Comparison of ENCODE assay signal across 23 cellular contexts in genomic region chr2:65092791-65093190, GRCh38. TPM values are rescaled to one million over a fixed set of nuclear protein-coding genes. Genes with fewer than 3 reads are reported as not detected.
DNase-seq lines count a peak whose midpoint lies in the region; ATAC-seq, FAIRE-seq and TF ChIP-seq lines count a peak whose summit lies in the region.
"Had no signal": no experiment of that assay in that cellular context is flagged by ENCODE, and none has a peak within 500 bp of the region (broad histone marks: within the 10 kb centered on the region; RNA-seq: fewer than 3 reads in every experiment).

No MANE protein-coding gene starts in this region.

- WGBS in small intestine, 3 donors = 88 to 96% (median 88%) methylated on average over 4 of the region's 4 CpGs

- H3K36me3 ChIP-seq in small intestine (ENCODE audit: control insufficient read depth in 2 of 2, insufficient read depth in 2 of 2, low read length in 2 of 2) = peaks cover 15 to 19% of the 10 kb centered on the region in 2 donors

- CTCF ChIA-PET in activated naive CD4-positive, alpha-beta T cell treated with anti-CD3 and anti-CD28 coated beads for 36 hours (lab: Charles Lee) = interaction anchor here (0.6 to 1.1 kb wide), 3 partner anchors 10 to 1031 kb away, joined by 3 to 15 read pairs (median 4); no protein-coding TSS in a partner anchor

- no peak for DNase-seq in activated naive CD4-positive, alpha-beta T cell treated with anti-CD3 and anti-CD28 coated beads for 36 hours
- DNase-seq in activated naive CD4-positive, alpha-beta T cell (lab: John Stamatoyannopoulos, UW) = no peak
- DNase-seq in NCI-H82 treated with DMSO at 0.1 percent for 48 hours (lab: John Stamatoyannopoulos, UW; ENCODE audit: unreplicated experiment) (peak; percentile 54), epithelial cell of proximal tubule (ENCODE audit: low read depth) (peak; percentile 27), occipital lobe (lab: John Stamatoyannopoulos, UW) (no peak), left cardiac atrium (no peak), small intestine (no peak)
- DNase-seq in stimulated activated naive B cell treated with anti-CD40 and anti-IgM and Interleukin-4, amounts not matched to agents 10 μg/mL and 1 μg/mL and 100 μg/mL, for 72 hours = no peak
- DNase-seq: activated CD4-positive, alpha-beta T cell treated with anti-CD3 and anti-CD28 coated beads for 48 hours; activated naive CD4-positive, alpha-beta T cell treated with anti-CD3 and anti-CD28 coated beads, Interleukin-2, amount 50 U/mL, for 16 hours; DMS153; effector CD8-positive, alpha-beta T cell; GDM1; GM23248; midbrain; MM.1S; NCI-H69; Right ventricle myocardium superior; SW 1271; testis had no signal

- no peak overlapping the region for H3K4me3 ChIP-seq in epithelial cell of proximal tubule (ENCODE audit: low read depth, low read length)
- no peak overlapping the region for H3K4me3 ChIP-seq in small intestine (ENCODE audit: low read depth in 1 of 2, low read length in 2 of 2)
- H3K4me3 ChIP-seq: GM23248, testis had no signal

- H3K4me1 ChIP-seq in small intestine (ENCODE audit: control insufficient read depth in 2 of 2, insufficient read depth in 1 of 2, low read depth in 1 of 2, low read length in 1 of 2) = no peaks in the 10 kb centered on the region
- H3K4me1 ChIP-seq: BLaER1 had no signal

- no peak for TF ChIP-seq CTCF in epithelial cell of proximal tubule (conservative IDR thresholded peaks at IDR 0.05; ENCODE audit: low read depth, low read length)

- no peak overlapping the region for H3K27ac ChIP-seq in small intestine (ENCODE audit: low read depth in 1 of 2, low read length in 1 of 2)
- H3K27ac ChIP-seq: BLaER1, GM23248, testis had no signal

- ATAC-seq in stimulated activated naive B cell treated with anti-CD40 and anti-IgM and Interleukin-4, amounts not matched to agents 10 μg/mL and 1 μg/mL and 100 μg/mL, for 72 hours (replicated peaks) = peak in 1 of 2 donors; percentile 25
- ATAC-seq in left cardiac atrium = no peak

- intact Hi-C loops in activated naive CD4-positive, alpha-beta T cell treated with anti-CD3 and anti-CD28 coated beads for 36 hours (cut with micrococcal nuclease) = no loop called here
- intact Hi-C loops in left cardiac atrium (cut with DNase I) = loop anchor here in 1 of 2 donors (5.0 kb wide), 1 partner anchor 35 kb away; no protein-coding TSS in a partner anchor

- H3K9me3 ChIP-seq in small intestine (ENCODE audit: control insufficient read depth, low read depth) = no peaks in the 10 kb centered on the region
- H3K9me3 ChIP-seq: testis had no signal

- H3K27me3 Mint-ChIP-seq in activated naive CD4-positive, alpha-beta T cell treated with anti-CD3 and anti-CD28 coated beads for 36 hours (ENCODE audit: low read depth) = no peaks in the 10 kb centered on the region
- no peaks in the 10 kb centered on the region for H3K27me3 Mint-ChIP-seq in stimulated activated naive B cell treated with anti-CD40 and anti-IgM and Interleukin-4, amounts not matched to agents 10 μg/mL and 1 μg/mL and 100 μg/mL, for 72 hours
- H3K27me3 Mint-ChIP-seq: IgD-negative memory B cell had no signal

- H3K27me3 ChIP-seq in small intestine (ENCODE audit: control insufficient read depth in 2 of 2, insufficient read depth in 2 of 2, low read length in 2 of 2) = no peaks in the 10 kb centered on the region
- H3K27me3 ChIP-seq: BLaER1, testis had no signal

- H3K4me1 Mint-ChIP-seq in activated naive CD4-positive, alpha-beta T cell treated with anti-CD3 and anti-CD28 coated beads for 36 hours (ENCODE audit: low read depth) = peaks cover 7% of the 10 kb centered on the region
- H3K4me1 Mint-ChIP-seq in stimulated activated naive B cell treated with anti-CD40 and anti-IgM and Interleukin-4, amounts not matched to agents 10 μg/mL and 1 μg/mL and 100 μg/mL, for 72 hours = peaks cover 0 to 4% of the 10 kb centered on the region in 2 donors

- H3K27ac Mint-ChIP-seq in activated naive CD4-positive, alpha-beta T cell treated with anti-CD3 and anti-CD28 coated beads for 36 hours = peak overlapping the region; percentile 57
- peak overlapping the region; percentile 0 for H3K27ac Mint-ChIP-seq in stimulated activated naive B cell treated with anti-CD40 and anti-IgM and Interleukin-4, amounts not matched to agents 10 μg/mL and 1 μg/mL and 100 μg/mL, for 72 hours

- no peak for FAIRE-seq in small intestine (lab: Jason Lieb, UNC)
- FAIRE-seq: TTC549 had no signal

- H3K9me3 Mint-ChIP-seq in activated naive CD4-positive, alpha-beta T cell treated with anti-CD3 and anti-CD28 coated beads for 36 hours = no peaks in the 10 kb centered on the region
- H3K9me3 Mint-ChIP-seq in stimulated activated naive B cell treated with anti-CD40 and anti-IgM and Interleukin-4, amounts not matched to agents 10 μg/mL and 1 μg/mL and 100 μg/mL, for 72 hours = peaks cover 6 to 7% of the 10 kb centered on the region in 2 donors

- no peak overlapping the region for H3K4me3 Mint-ChIP-seq in activated naive CD4-positive, alpha-beta T cell treated with anti-CD3 and anti-CD28 coated beads for 36 hours
- H3K4me3 Mint-ChIP-seq in stimulated activated naive B cell treated with anti-CD40 and anti-IgM and Interleukin-4, amounts not matched to agents 10 μg/mL and 1 μg/mL and 100 μg/mL, for 72 hours = no peak overlapping the region
- H3K4me3 Mint-ChIP-seq: IgD-negative memory B cell had no signal

- peaks cover 27% of the 10 kb centered on the region for H3K36me3 Mint-ChIP-seq in activated naive CD4-positive, alpha-beta T cell treated with anti-CD3 and anti-CD28 coated beads for 36 hours (ENCODE audit: low read depth)
- peaks cover 50 to 58% of the 10 kb centered on the region in 2 donors for H3K36me3 Mint-ChIP-seq in stimulated activated naive B cell treated with anti-CD40 and anti-IgM and Interleukin-4, amounts not matched to agents 10 μg/mL and 1 μg/mL and 100 μg/mL, for 72 hours

RNA-seq across cellular contexts. Expression of gene CEP68, which starts 36.6 kb away (rescaled TPM):
- total RNA-seq in activated naive CD4-positive, alpha-beta T cell treated with anti-CD3 and anti-CD28 coated beads for 36 hours = 1 to 10 TPM; 6.0 to 7.3 TPM
- 4.3 and 5.1 TPM in 2 replicates for total RNA-seq in epithelial cell of proximal tubule
- 48.2 TPM for total RNA-seq in occipital lobe
- 10 to 100 TPM; 12.6 to 15.4 TPM for total RNA-seq in left cardiac atrium
- polyA plus RNA-seq in small intestine = 1 to 10 TPM in 2 of 3 donors, under 1 TPM in 1; 0.89 to 7.0 (median 2.4) TPM

RNA-seq across cellular contexts. Expression of gene RAB1A, which starts 37.1 kb away (rescaled TPM):
- 10 to 100 TPM; 60.8 to 61.3 TPM for total RNA-seq in activated naive CD4-positive, alpha-beta T cell treated with anti-CD3 and anti-CD28 coated beads for 36 hours
- total RNA-seq in epithelial cell of proximal tubule = 74.8 and 88.6 TPM in 2 replicates
- 91.7 TPM for total RNA-seq in occipital lobe
- total RNA-seq in left cardiac atrium = 100 to 1,000 TPM; 118 to 163 TPM
- polyA plus RNA-seq in small intestine = 100 to 1,000 TPM; 144 to 182 (median 147) TPM

Comparison
In these comparisons a context has a peak if more than half of its experiments do, and no peak if none do; other contexts are left out.
1. DNase-seq: peak in NCI-H82 treated with DMSO at 0.1 percent for 48 hours (single experiment) and epithelial cell of proximal tubule (single experiment); none in activated naive CD4-positive, alpha-beta T cell treated with anti-CD3 and anti-CD28 coated beads for 36 hours (single experiment), activated naive CD4-positive, alpha-beta T cell (0 of 4), stimulated activated naive B cell treated with anti-CD40 and anti-IgM and Interleukin-4, amounts not matched to agents 10 μg/mL and 1 μg/mL and 100 μg/mL, for 72 hours (single experiment), occipital lobe (single experiment), left cardiac atrium (single experiment) and small intestine (single experiment).